Comparison of ENCODE assay signal across 17 cellular contexts in genomic region chr17:74464730-74465377, GRCh38. TPM values are rescaled to one million over a fixed set of nuclear protein-coding genes. Genes with fewer than 3 reads are reported as not detected.
"Had no signal": no experiment of that assay in that cellular context is flagged by ENCODE, and none has a peak within 500 bp of the region (broad histone marks: within the 10 kb centered on the region; RNA-seq: fewer than 3 reads in every experiment).

No MANE protein-coding gene starts in this region.

- H3K27me3 Mint-ChIP-seq: T-helper 17 cell had no signal

- ATAC-seq: gastrocnemius medialis; stimulated activated effector memory CD8-positive, alpha-beta T cell treated with anti-CD3 and anti-CD28 coated beads, Interleukin-12 subunit alpha, Interleukin-12 subunit beta, amount 100 ng/mL, for 72 hours; T-helper 17 cell had no signal

- FAIRE-seq: small intestine, TTC549 had no signal

- H3K4me3 Mint-ChIP-seq: stimulated activated effector memory CD8-positive, alpha-beta T cell treated with anti-CD3 and anti-CD28 coated beads, Interleukin-12 subunit alpha, Interleukin-12 subunit beta, amount 100 ng/mL, for 72 hours had no signal

- H3K4me1 ChIP-seq: adrenal gland, gastrocnemius medialis, thyroid gland had no signal

- H3K36me3 ChIP-seq: adrenal gland, gastrocnemius medialis, thyroid gland had no signal

- DNase-seq: activated CD4-positive, CD25-positive, alpha-beta regulatory T cell; activated naive CD4-positive, alpha-beta T cell treated with anti-CD3 and anti-CD28 coated beads, Interleukin-2, amount 50 U/mL, for 16 hours; activated T-cell treated with anti-CD3 and anti-CD28 coated beads, Interleukin-2, amount 50 U/mL, for 1 hour; adrenal gland; central memory CD4-positive, alpha-beta T cell; cortex of kidney; effector memory CD4-positive, alpha-beta T cell; gastrocnemius medialis; midbrain; naive B cell; small intestine; T-helper 17 cell; thyroid gland had no signal

- H3K9me3 ChIP-seq: adrenal gland, gastrocnemius medialis, thyroid gland had no signal

- H3K4me3 ChIP-seq: adrenal gland, gastrocnemius medialis, thyroid gland had no signal

- H3K27me3 ChIP-seq: gastrocnemius medialis, thyroid gland had no signal

- H3K27ac Mint-ChIP-seq: stimulated activated effector memory CD8-positive, alpha-beta T cell treated with anti-CD3 and anti-CD28 coated beads, Interleukin-12 subunit alpha, Interleukin-12 subunit beta, amount 100 ng/mL, for 72 hours; T-helper 17 cell had no signal

- H3K27ac ChIP-seq: adrenal gland, gastrocnemius medialis, thyroid gland had no signal

- H3K9me3 Mint-ChIP-seq: naive B cell; stimulated activated effector memory CD8-positive, alpha-beta T cell treated with anti-CD3 and anti-CD28 coated beads, Interleukin-12 subunit alpha, Interleukin-12 subunit beta, amount 100 ng/mL, for 72 hours had no signal

RNA-seq across cellular contexts. Expression of gene CD300A, which starts 1.6 kb away (rescaled TPM):
- total RNA-seq: fibroblast of lung, kidney epithelial cell had no signal
- polyA plus RNA-seq: fibroblast of lung had no signal
